Comparison of ENCODE assay signal across 8 cellular contexts in the genomic region with DNA sequence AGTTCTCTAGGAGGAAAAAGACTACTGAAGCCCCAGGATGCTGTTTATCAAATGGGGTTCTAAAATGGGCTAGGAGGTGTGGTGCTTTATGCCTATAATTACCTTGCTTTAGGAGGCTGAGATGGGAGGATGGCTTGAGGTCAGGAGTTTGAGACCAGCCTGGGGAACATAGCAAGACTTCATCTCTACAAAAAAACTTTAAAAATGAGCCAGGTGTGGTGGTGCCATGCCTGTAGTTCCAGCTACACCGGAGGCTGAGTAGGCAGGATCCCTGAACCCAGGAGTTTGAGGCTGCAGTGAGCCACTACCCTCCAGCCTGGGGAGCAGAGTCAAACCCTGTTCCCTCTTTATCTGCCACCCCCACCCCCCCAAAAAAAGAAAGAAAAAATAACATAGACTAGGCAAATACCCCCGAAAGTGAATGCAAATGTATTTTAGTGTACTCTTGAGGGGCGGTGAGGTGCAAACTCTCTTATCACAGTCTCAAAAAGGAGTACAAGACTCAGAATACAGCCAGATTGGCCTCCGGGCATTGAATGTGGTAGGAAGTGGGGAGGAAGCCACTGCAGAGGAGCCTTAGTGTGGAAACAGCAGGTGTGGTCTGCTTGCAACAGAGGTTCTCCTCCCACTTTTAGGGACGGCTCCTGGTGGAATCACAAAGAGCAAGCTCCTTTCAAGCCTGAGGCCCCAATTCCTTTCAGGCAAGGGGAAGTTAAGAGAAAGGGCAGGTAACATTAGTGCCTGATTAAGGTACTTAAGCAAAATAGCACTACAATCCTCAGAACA. TPM values are rescaled to one million over a fixed set of nuclear protein-coding genes. Genes with fewer than 3 reads are reported as not detected.
A peak's percentile ranks its signal among the peaks of the same experiment; 100 is the strongest.
DNase-seq lines count a peak whose midpoint lies in the region; ATAC-seq and TF ChIP-seq lines count a peak whose summit lies in the region.

No MANE protein-coding gene starts in this region.

- TF ChIP-seq CTCF in GM10266 (IDR thresholded peaks at IDR 0.05; ENCODE audit: control insufficient read depth, insufficient read depth, low read depth, missing control alignments) (no peak), choroid plexus epithelial cell (conservative IDR thresholded peaks at IDR 0.05; ENCODE audit: low read depth, low read length) (no peak), neural crest cell (conservative IDR thresholded peaks at IDR 0.05) (no peak)

- H3K9me3 Mint-ChIP-seq in neural crest cell: no peaks in the 10 kb centered on the region

- H3K36me3 Mint-ChIP-seq in neural crest cell (ENCODE audit: low read depth): no peaks in the 10 kb centered on the region

- H3K27me3 Mint-ChIP-seq in neural crest cell (ENCODE audit: low read depth): no peaks in the 10 kb centered on the region

- H3K4me1 Mint-ChIP-seq in neural crest cell: peaks cover 27% of the 10 kb centered on the region

- no peak overlapping the region for H3K4me3 ChIP-seq in choroid plexus epithelial cell (ENCODE audit: low read depth, low read length)

- DNase-seq in GM10266 (ENCODE audit: extremely low spot score) (peak; percentile 50), T-helper 1 cell (peak in 3 of 5 donors; percentile 23 to 69 (median 46)), choroid plexus epithelial cell (ENCODE audit: low read depth) (peak; percentile 40), neural crest cell (ENCODE audit: low read depth, low spot score) (no peak)

- H3K27ac Mint-ChIP-seq in neural crest cell (ENCODE audit: unreplicated experiment): peak overlapping the region; percentile 52

- peak overlapping the region; percentile 86 for H3K4me3 Mint-ChIP-seq in neural crest cell

- ATAC-seq in HG02885 (IDR thresholded peaks at IDR 0.05; ENCODE audit: poor library complexity, unreplicated experiment) (peak; percentile 32), HG02981 (IDR thresholded peaks at IDR 0.05; ENCODE audit: unreplicated experiment) (no peak), GM19467 (IDR thresholded peaks at IDR 0.05; ENCODE audit: unreplicated experiment) (no peak), HG03469 (IDR thresholded peaks at IDR 0.05; ENCODE audit: unreplicated experiment) (no peak)

RNA-seq across cellular contexts. Expression of a gene that starts 23.5 kb away (rescaled TPM):
- total RNA-seq in neural crest cell: 50.6 and 52.2 TPM in 2 replicates
